ENCODE assay signal across 1 cellular context in the genomic region with DNA sequence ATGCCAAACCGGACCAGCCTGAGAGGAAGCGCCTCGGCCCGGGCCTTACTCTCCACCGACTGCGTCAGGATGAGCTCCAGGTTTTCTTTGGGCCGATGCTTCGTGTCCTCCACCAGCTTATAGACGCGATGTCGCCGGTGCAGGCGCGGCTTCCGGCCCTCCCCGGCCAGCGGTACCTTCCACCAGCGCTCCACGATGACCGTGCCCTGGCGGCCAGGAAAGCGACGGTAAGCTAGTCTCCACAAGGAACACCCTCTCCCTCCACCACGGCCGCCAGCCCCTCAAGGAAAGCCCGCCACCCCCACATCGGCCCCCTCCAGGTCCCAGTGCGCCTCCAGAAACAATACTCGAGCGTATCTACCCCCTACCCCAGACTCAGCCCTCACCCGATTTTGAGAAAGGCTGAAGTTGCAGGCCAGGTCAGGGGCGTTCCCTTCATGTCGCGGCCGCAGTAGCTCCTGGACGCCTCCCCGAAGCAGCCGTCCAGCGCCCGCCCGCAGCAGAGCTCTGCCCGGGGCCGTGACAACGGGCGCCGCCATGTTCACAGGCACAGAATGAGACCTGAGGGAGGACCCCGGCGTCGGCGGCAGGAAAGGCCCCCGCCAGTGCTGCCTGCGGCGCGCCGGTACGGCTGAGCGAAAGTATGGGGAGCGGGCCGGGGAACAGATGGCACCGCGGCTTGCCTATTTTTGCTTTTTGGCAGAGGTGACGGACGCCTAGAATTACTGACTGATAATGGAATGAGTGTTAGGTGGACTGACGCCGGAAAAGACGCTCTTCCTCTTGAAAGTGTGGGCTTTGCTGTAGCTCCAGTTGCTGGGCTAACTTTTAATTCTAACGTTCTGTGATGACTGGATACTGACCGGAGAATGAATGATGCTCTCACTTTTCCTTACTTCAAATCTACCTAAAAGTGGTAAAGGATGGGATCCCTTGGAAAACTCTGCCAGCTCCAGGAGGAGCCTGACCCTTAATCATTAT.
TF ChIP-seq lines count a peak whose summit lies in the region.

A gene (minus strand): TSS at position 556 of the 981 bp plus-strand sequence. CDS start 17 bp downstream, at position 539.

TF ChIP-seq in HepG2, 621 proteins besides CTCF, POLR2A, EP300 and RAD21 (continued from another document and continues in another):
- TF ChIP-seq, protein P1, sequence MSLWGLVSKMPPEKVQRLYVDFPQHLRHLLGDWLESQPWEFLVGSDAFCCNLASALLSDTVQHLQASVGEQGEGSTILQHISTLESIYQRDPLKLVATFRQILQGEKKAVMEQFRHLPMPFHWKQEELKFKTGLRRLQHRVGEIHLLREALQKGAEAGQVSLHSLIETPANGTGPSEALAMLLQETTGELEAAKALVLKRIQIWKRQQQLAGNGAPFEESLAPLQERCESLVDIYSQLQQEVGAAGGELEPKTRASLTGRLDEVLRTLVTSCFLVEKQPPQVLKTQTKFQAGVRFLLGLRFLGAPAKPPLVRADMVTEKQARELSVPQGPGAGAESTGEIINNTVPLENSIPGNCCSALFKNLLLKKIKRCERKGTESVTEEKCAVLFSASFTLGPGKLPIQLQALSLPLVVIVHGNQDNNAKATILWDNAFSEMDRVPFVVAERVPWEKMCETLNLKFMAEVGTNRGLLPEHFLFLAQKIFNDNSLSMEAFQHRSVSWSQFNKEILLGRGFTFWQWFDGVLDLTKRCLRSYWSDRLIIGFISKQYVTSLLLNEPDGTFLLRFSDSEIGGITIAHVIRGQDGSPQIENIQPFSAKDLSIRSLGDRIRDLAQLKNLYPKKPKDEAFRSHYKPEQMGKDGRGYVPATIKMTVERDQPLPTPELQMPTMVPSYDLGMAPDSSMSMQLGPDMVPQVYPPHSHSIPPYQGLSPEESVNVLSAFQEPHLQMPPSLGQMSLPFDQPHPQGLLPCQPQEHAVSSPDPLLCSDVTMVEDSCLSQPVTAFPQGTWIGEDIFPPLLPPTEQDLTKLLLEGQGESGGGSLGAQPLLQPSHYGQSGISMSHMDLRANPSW (CRISPR knock-in tag; IDR thresholded peaks at IDR 0.05; ENCODE audit: borderline replicate concordance), result no peak; the same call in 1 of the 2 replicates
- TF ChIP-seq, protein P2, sequence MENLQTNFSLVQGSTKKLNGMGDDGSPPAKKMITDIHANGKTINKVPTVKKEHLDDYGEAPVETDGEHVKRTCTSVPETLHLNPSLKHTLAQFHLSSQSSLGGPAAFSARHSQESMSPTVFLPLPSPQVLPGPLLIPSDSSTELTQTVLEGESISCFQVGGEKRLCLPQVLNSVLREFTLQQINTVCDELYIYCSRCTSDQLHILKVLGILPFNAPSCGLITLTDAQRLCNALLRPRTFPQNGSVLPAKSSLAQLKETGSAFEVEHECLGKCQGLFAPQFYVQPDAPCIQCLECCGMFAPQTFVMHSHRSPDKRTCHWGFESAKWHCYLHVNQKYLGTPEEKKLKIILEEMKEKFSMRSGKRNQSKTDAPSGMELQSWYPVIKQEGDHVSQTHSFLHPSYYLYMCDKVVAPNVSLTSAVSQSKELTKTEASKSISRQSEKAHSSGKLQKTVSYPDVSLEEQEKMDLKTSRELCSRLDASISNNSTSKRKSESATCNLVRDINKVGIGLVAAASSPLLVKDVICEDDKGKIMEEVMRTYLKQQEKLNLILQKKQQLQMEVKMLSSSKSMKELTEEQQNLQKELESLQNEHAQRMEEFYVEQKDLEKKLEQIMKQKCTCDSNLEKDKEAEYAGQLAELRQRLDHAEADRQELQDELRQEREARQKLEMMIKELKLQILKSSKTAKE (CRISPR knock-in tag; IDR thresholded peaks at IDR 0.05; ENCODE audit: borderline replicate concordance), result no peak
- TF ChIP-seq BORCS8-MEF2B (CRISPR knock-in tag; IDR thresholded peaks at IDR 0.05) (peak; percentile 66; the same call in 1 of the 2 replicates), NCOA5 (CRISPR knock-in tag; IDR thresholded peaks at IDR 0.05) (0 out of 2 replicates have a peak, but pooled peaks have one; percentile 62), ZFP1 (CRISPR knock-in tag; IDR thresholded peaks at IDR 0.05) (no peak), HES4 (CRISPR knock-in tag; IDR thresholded peaks at IDR 0.05; ENCODE audit: borderline replicate concordance) (no peak), ZNF383 (CRISPR knock-in tag; IDR thresholded peaks at IDR 0.05; ENCODE audit: borderline replicate concordance) (no peak), PAX8 (CRISPR knock-in tag; IDR thresholded peaks at IDR 0.05; ENCODE audit: borderline replicate concordance) (no peak), ZNF790 (CRISPR knock-in tag; IDR thresholded peaks at IDR 0.05; ENCODE audit: borderline replicate concordance) (no peak), ONECUT2 (CRISPR knock-in tag; IDR thresholded peaks at IDR 0.05) (no peak), ZBTB7A (CRISPR knock-in tag; IDR thresholded peaks at IDR 0.05) (no peak; the same call in 1 of the 2 replicates), ZNF33B (CRISPR knock-in tag; IDR thresholded peaks at IDR 0.05) (0 out of 2 replicates have a peak, but pooled peaks have one; percentile 31), ZSCAN21 (CRISPR knock-in tag; IDR thresholded peaks at IDR 0.05; ENCODE audit: borderline replicate concordance) (no peak; the same call in 1 of the 2 replicates), ZNF619 (CRISPR knock-in tag; IDR thresholded peaks at IDR 0.05) (no peak), DPF2 (CRISPR knock-in tag; IDR thresholded peaks at IDR 0.05; ENCODE audit: borderline replicate concordance, low read depth) (no peak), MAFF (IDR thresholded peaks at IDR 0.05; ENCODE audit: low read depth, low read length) (no peak), RXRB (CRISPR knock-in tag; IDR thresholded peaks at IDR 0.05; ENCODE audit: borderline replicate concordance) (peak; percentile 40; the same call in 1 of the 2 replicates), ZNF180 (CRISPR knock-in tag; IDR thresholded peaks at IDR 0.05; ENCODE audit: borderline replicate concordance, low read depth) (no peak), ZNF441 (CRISPR knock-in tag; IDR thresholded peaks at IDR 0.05; ENCODE audit: borderline replicate concordance) (peak; percentile 56; the same call in 1 of the 2 replicates), CREM (IDR thresholded peaks at IDR 0.05) (peak; percentile 49; the same call in 1 of the 2 replicates), CREM (CRISPR knock-in tag; IDR thresholded peaks at IDR 0.05) (no peak), EHMT2 (IDR thresholded peaks at IDR 0.05; ENCODE audit: borderline replicate concordance, low read depth, low read length) (no peak), ZFP36L1 (CRISPR knock-in tag; IDR thresholded peaks at IDR 0.05) (no peak), ARNTL (CRISPR knock-in tag; IDR thresholded peaks at IDR 0.05) (no peak), HMGA1 (CRISPR knock-in tag; conservative IDR thresholded peaks at IDR 0.05) (no peak), NR2F1 (CRISPR knock-in tag; IDR thresholded peaks at IDR 0.05) (no peak), KAT8 (CRISPR knock-in tag; IDR thresholded peaks at IDR 0.05) (peak; percentile 99), U2AF2 (IDR thresholded peaks at IDR 0.05; ENCODE audit: low read depth, low read length) (no peak), IKZF1 (IDR thresholded peaks at IDR 0.05) (no peak), FOXK1 (CRISPR knock-in tag; IDR thresholded peaks at IDR 0.05; ENCODE audit: borderline replicate concordance, low read depth) (peak; percentile 86; the same call in 1 of the 2 replicates), MED13 (CRISPR knock-in tag; IDR thresholded peaks at IDR 0.05) (no peak), GATA4 (IDR thresholded peaks at IDR 0.05; ENCODE audit: borderline replicate concordance, low read depth) (no peak), ZNF782 (CRISPR knock-in tag; IDR thresholded peaks at IDR 0.05; ENCODE audit: borderline replicate concordance) (no peak)
- TF ChIP-seq, protein P3, sequence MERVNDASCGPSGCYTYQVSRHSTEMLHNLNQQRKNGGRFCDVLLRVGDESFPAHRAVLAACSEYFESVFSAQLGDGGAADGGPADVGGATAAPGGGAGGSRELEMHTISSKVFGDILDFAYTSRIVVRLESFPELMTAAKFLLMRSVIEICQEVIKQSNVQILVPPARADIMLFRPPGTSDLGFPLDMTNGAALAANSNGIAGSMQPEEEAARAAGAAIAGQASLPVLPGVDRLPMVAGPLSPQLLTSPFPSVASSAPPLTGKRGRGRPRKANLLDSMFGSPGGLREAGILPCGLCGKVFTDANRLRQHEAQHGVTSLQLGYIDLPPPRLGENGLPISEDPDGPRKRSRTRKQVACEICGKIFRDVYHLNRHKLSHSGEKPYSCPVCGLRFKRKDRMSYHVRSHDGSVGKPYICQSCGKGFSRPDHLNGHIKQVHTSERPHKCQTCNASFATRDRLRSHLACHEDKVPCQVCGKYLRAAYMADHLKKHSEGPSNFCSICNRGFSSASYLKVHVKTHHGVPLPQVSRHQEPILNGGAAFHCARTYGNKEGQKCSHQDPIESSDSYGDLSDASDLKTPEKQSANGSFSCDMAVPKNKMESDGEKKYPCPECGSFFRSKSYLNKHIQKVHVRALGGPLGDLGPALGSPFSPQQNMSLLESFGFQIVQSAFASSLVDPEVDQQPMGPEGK (CRISPR knock-in tag; IDR thresholded peaks at IDR 0.05), result peak; percentile 52
- TF ChIP-seq, protein P4, sequence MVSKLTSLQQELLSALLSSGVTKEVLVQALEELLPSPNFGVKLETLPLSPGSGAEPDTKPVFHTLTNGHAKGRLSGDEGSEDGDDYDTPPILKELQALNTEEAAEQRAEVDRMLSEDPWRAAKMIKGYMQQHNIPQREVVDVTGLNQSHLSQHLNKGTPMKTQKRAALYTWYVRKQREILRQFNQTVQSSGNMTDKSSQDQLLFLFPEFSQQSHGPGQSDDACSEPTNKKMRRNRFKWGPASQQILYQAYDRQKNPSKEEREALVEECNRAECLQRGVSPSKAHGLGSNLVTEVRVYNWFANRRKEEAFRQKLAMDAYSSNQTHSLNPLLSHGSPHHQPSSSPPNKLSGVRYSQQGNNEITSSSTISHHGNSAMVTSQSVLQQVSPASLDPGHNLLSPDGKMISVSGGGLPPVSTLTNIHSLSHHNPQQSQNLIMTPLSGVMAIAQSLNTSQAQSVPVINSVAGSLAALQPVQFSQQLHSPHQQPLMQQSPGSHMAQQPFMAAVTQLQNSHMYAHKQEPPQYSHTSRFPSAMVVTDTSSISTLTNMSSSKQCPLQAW (CRISPR knock-in tag; IDR thresholded peaks at IDR 0.05), result peak; percentile 79
- TF ChIP-seq, protein P5, sequence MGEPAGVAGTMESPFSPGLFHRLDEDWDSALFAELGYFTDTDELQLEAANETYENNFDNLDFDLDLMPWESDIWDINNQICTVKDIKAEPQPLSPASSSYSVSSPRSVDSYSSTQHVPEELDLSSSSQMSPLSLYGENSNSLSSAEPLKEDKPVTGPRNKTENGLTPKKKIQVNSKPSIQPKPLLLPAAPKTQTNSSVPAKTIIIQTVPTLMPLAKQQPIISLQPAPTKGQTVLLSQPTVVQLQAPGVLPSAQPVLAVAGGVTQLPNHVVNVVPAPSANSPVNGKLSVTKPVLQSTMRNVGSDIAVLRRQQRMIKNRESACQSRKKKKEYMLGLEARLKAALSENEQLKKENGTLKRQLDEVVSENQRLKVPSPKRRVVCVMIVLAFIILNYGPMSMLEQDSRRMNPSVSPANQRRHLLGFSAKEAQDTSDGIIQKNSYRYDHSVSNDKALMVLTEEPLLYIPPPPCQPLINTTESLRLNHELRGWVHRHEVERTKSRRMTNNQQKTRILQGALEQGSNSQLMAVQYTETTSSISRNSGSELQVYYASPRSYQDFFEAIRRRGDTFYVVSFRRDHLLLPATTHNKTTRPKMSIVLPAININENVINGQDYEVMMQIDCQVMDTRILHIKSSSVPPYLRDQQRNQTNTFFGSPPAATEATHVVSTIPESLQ (CRISPR knock-in tag; conservative IDR thresholded peaks at IDR 0.05), result no peak
- TF ChIP-seq, protein P6, sequence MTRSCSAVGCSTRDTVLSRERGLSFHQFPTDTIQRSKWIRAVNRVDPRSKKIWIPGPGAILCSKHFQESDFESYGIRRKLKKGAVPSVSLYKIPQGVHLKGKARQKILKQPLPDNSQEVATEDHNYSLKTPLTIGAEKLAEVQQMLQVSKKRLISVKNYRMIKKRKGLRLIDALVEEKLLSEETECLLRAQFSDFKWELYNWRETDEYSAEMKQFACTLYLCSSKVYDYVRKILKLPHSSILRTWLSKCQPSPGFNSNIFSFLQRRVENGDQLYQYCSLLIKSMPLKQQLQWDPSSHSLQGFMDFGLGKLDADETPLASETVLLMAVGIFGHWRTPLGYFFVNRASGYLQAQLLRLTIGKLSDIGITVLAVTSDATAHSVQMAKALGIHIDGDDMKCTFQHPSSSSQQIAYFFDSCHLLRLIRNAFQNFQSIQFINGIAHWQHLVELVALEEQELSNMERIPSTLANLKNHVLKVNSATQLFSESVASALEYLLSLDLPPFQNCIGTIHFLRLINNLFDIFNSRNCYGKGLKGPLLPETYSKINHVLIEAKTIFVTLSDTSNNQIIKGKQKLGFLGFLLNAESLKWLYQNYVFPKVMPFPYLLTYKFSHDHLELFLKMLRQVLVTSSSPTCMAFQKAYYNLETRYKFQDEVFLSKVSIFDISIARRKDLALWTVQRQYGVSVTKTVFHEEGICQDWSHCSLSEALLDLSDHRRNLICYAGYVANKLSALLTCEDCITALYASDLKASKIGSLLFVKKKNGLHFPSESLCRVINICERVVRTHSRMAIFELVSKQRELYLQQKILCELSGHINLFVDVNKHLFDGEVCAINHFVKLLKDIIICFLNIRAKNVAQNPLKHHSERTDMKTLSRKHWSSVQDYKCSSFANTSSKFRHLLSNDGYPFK (CRISPR knock-in tag; IDR thresholded peaks at IDR 0.05; ENCODE audit: borderline replicate concordance), result peak; percentile 91
- TF ChIP-seq, protein P7, sequence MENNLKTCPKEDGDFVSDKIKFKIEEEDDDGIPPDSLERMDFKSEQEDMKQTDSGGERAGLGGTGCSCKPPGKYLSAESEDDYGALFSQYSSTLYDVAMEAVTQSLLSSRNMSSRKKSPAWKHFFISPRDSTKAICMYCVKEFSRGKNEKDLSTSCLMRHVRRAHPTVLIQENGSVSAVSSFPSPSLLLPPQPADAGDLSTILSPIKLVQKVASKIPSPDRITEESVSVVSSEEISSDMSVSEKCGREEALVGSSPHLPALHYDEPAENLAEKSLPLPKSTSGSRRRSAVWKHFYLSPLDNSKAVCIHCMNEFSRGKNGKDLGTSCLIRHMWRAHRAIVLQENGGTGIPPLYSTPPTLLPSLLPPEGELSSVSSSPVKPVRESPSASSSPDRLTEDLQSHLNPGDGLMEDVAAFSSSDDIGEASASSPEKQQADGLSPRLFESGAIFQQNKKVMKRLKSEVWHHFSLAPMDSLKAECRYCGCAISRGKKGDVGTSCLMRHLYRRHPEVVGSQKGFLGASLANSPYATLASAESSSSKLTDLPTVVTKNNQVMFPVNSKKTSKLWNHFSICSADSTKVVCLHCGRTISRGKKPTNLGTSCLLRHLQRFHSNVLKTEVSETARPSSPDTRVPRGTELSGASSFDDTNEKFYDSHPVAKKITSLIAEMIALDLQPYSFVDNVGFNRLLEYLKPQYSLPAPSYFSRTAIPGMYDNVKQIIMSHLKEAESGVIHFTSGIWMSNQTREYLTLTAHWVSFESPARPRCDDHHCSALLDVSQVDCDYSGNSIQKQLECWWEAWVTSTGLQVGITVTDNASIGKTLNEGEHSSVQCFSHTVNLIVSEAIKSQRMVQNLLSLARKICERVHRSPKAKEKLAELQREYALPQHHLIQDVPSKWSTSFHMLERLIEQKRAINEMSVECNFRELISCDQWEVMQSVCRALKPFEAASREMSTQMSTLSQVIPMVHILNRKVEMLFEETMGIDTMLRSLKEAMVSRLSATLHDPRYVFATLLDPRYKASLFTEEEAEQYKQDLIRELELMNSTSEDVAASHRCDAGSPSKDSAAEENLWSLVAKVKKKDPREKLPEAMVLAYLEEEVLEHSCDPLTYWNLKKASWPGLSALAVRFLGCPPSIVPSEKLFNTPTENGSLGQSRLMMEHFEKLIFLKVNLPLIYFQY (CRISPR knock-in tag; IDR thresholded peaks at IDR 0.05; ENCODE audit: borderline replicate concordance), result peak; percentile 49; the same call in 1 of the 2 replicates
- TF ChIP-seq, protein P8, sequence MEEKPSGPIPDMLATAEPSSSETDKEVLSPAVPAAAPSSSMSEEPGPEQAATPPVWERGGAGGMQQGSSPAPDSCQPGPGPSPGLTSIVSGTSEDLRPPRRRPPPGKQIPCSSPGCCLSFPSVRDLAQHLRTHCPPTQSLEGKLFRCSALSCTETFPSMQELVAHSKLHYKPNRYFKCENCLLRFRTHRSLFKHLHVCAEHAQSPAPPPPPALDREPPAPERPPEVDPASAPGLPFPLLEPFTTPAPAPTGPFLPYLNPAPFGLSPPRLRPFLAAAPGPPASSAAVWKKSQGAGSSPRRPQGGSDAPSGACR (CRISPR knock-in tag; IDR thresholded peaks at IDR 0.05), result no peak
